ENCODE assay signal across 15 cellular contexts in the genomic region with DNA sequence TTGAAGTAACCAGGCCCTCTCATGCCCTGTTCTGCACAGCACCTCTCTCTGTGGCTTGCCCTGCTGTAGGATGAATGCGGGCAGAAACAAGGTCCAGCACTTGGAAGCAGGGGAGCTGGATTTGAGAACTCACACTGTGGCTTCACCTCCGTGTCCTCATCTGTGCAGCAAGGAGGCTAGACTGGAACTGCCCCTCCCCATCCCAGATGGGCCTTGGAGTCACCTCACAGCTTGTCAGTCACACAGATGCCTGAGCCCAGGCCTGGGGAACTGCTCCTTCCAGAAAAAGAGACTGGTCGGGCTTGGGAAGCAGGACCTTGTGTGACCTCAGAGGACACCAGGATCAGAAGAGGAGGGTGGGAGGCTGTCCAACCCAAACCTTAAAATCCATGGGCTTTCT.
DNase-seq lines count a peak whose midpoint lies in the region; ATAC-seq and TF ChIP-seq lines count a peak whose summit lies in the region.
"Had no signal": no experiment of that assay in that cellular context is flagged by ENCODE, and none has a peak within 500 bp of the region (broad histone marks: within the 10 kb centered on the region; RNA-seq: fewer than 3 reads in every experiment).

No MANE protein-coding gene starts in this region.

- H2BK120ac ChIP-seq in IMR-90 (ENCODE audit: low read depth, low read length) (no peak overlapping the region), neuronal stem cell (ENCODE audit: low read depth, low read length) (no peak overlapping the region)

- no peak for TF ChIP-seq RAD21 in IMR-90 (IDR thresholded peaks at IDR 0.05; ENCODE audit: low read length)
- TF ChIP-seq RAD21 in SK-N-SH (IDR thresholded peaks at IDR 0.05; ENCODE audit: low read length) = no peak

- H3K4me3 ChIP-seq in HEK293 (ENCODE audit: low read depth, low read length) (no peak overlapping the region), IMR-90 (ENCODE audit: insufficient read depth, low read depth, low read length) (no peak overlapping the region), neuronal stem cell (ENCODE audit: low read length in 2 of 2) (peak overlapping the region in 1 of 2 donors; percentile 36), SK-N-SH (ENCODE audit: low read depth in 2 of 2, low read length in 1 of 2) (no peak overlapping the region)
- H3K4me3 ChIP-seq: HAP-1 had no signal

- H3K18ac ChIP-seq in IMR-90 (ENCODE audit: low read depth, low read length) (no peak overlapping the region), neuronal stem cell (ENCODE audit: low read length) (peak overlapping the region; percentile 5)

- no peak overlapping the region for H2AK5ac ChIP-seq in IMR-90 (ENCODE audit: low read depth, low read length)
- H2AK5ac ChIP-seq in neuronal stem cell (ENCODE audit: low read depth, low read length) = no peak overlapping the region

- no peak overlapping the region for H3K56ac ChIP-seq in IMR-90 (ENCODE audit: extremely low read depth, insufficient read depth, low read length)

- intact Hi-C loops in IMR-90 (cut with micrococcal nuclease) = no loop called here

- TF ChIP-seq CTCF in HEK293 (tag by site-specific recombination; IDR thresholded peaks at IDR 0.05) (no peak), IMR-90 (conservative IDR thresholded peaks at IDR 0.05; ENCODE audit: low read depth, low read length) (no peak), SK-N-SH (IDR thresholded peaks at IDR 0.05) (no peak)

- H3K9ac ChIP-seq in IMR-90 (ENCODE audit: low read depth, low read length) (no peak overlapping the region), neuronal stem cell (ENCODE audit: low read depth, low read length, poor library complexity) (no peak overlapping the region), SK-N-SH (no peak overlapping the region)

- H2BK12ac ChIP-seq in neuronal stem cell (ENCODE audit: low read length) = no peak overlapping the region

- H3K23ac ChIP-seq in IMR-90 (ENCODE audit: low read depth, low read length) (no peak overlapping the region), neuronal stem cell (ENCODE audit: low read depth, low read length, poor library complexity) (no peak overlapping the region)

- H3K9me2 ChIP-seq in SK-N-SH = no peaks in the 10 kb centered on the region

- no peaks in the 10 kb centered on the region for H3K27me3 ChIP-seq in IMR-90 (ENCODE audit: control insufficient read depth, insufficient read depth, low read length)
- peaks cover 0 to 2% (median 0%) of the 10 kb centered on the region in 3 experiments for H3K27me3 ChIP-seq in neuronal stem cell (ENCODE audit: control insufficient read depth in 3 of 3, insufficient read depth in 3 of 3, low read depth in 1 of 3, low read length in 3 of 3)
- no peaks in the 10 kb centered on the region for H3K27me3 ChIP-seq in SK-N-SH (ENCODE audit: insufficient read depth)

- H3K36me3 ChIP-seq in HEK293 (ENCODE audit: control insufficient read depth in 2 of 2, insufficient read depth in 1 of 2, low read length in 2 of 2) (no peaks in the 10 kb centered on the region), IMR-90 (ENCODE audit: control insufficient read depth, insufficient read depth, low read length) (no peaks in the 10 kb centered on the region), neuronal stem cell (replicated peaks in 1 of 2; ENCODE audit: control insufficient read depth in 2 of 2, insufficient read depth in 2 of 2, low read length in 2 of 2) (no peaks in the 10 kb centered on the region), SK-N-SH (replicated peaks in 1 of 2; ENCODE audit: control insufficient read depth in 1 of 2, insufficient read depth in 2 of 2, low read length in 1 of 2) (no peaks in the 10 kb centered on the region)
- H3K36me3 ChIP-seq: HAP-1 had no signal

- WGBS in IMR-90 (ENCODE audit: extremely low coverage in 2 of 2, insufficient read length in 1 of 2), 2 experiments = 80% methylated on average over 1 of the region's 3 CpGs; no CpG with 5 or more reads in 1 of the 2 experiments
- WGBS in neuronal stem cell (ENCODE audit: extremely low coverage in 2 of 2, insufficient read length in 2 of 2, insufficient replicate concordance in 1 of 2), 2 donors = no CpG with 5 or more reads among the region's 3 CpGs
- WGBS in SK-N-SH (ENCODE audit: low lambda C conversion rate) = 25% methylated on average over 2 of the region's 3 CpGs

- no peaks in the 10 kb centered on the region for H3K9me3 ChIP-seq in HEK293 (ENCODE audit: control insufficient read depth, insufficient read depth, low read depth, low read length)
- no peaks in the 10 kb centered on the region for H3K9me3 ChIP-seq in IMR-90 (ENCODE audit: control insufficient read depth, insufficient read depth, low read length)
- H3K9me3 ChIP-seq in neuronal stem cell (replicated peaks in 1 of 2; ENCODE audit: control insufficient read depth in 2 of 2, insufficient read depth in 1 of 2, low read depth in 1 of 2, low read length in 2 of 2) = peaks cover 0 to 4% of the 10 kb centered on the region in 2 donors
- no peaks in the 10 kb centered on the region for H3K9me3 ChIP-seq in SK-N-SH
- H3K9me3 ChIP-seq: HAP-1 had no signal

- H4K91ac ChIP-seq in IMR-90 (ENCODE audit: insufficient read depth, low read depth, low read length) (no peak overlapping the region), neuronal stem cell (ENCODE audit: low read depth, low read length, poor library complexity) (no peak overlapping the region)

- H2BK20ac ChIP-seq in IMR-90 (ENCODE audit: low read depth, low read length) = no peak overlapping the region

- H3K79me1 ChIP-seq in IMR-90 (ENCODE audit: low read depth in 1 of 2, low read length in 2 of 2) (no peaks in the 10 kb centered on the region), neuronal stem cell (ENCODE audit: low read depth, low read length) (no peaks in the 10 kb centered on the region)

- POLR2A ChIA-PET in HEK293 (lab: Yijun Ruan, JAX) (no interaction called here), IMR-90 (lab: Charles Lee; ENCODE audit: unreplicated experiment) (no interaction called here), SK-N-SH (lab: Yijun Ruan, JAX) (no interaction called here)

- H4K5ac ChIP-seq in IMR-90 (ENCODE audit: low read depth, low read length) = no peak overlapping the region

- TF ChIP-seq EP300 in SK-N-SH (IDR thresholded peaks at IDR 0.05; ENCODE audit: borderline replicate concordance in 1 of 2, low read depth in 1 of 2, low read length in 1 of 2) = no peak

- H3K4ac ChIP-seq in IMR-90 (ENCODE audit: low read depth, low read length) (no peak overlapping the region), neuronal stem cell (ENCODE audit: low read length) (no peak overlapping the region)

- no peak for TF ChIP-seq POLR2A in IMR-90 (IDR thresholded peaks at IDR 0.05; ENCODE audit: low read depth, low read length)

- no peak overlapping the region for H2AK9ac ChIP-seq in IMR-90 (replicated peaks; ENCODE audit: low read depth, low read length, poor library complexity)

- ATAC-seq in IMR-90 (ENCODE audit: low read depth) = no peak
- ATAC-seq in HG03039 (IDR thresholded peaks at IDR 0.05; ENCODE audit: unreplicated experiment) = no peak

- no peaks in the 10 kb centered on the region for H4K20me1 ChIP-seq in IMR-90 (ENCODE audit: insufficient read depth, low read length)
- no peaks in the 10 kb centered on the region for H4K20me1 ChIP-seq in SK-N-SH (ENCODE audit: insufficient read depth)

- H3K27ac ChIP-seq in HEK293 (ENCODE audit: extremely low read depth, low read depth, low read length) = no peak overlapping the region
- H3K27ac ChIP-seq in IMR-90 (ENCODE audit: insufficient read depth, low read length) = no peak overlapping the region
- H3K27ac ChIP-seq in neuronal stem cell (replicated peaks; ENCODE audit: low read length) = no peak overlapping the region
- peak overlapping the region in 1 of 2 experiments; percentile 86; a peak in 1 of 4 replicates for H3K27ac ChIP-seq in SK-N-SH (ENCODE audit: low read depth in 2 of 2, low read length in 1 of 2)

- no TSS peak for BruUV-seq in IMR-90 (replicated peaks; lab: Mats Ljungman, UMichigan)

- no peak overlapping the region for H2BK15ac ChIP-seq in IMR-90 (ENCODE audit: low read depth, low read length)
- no peak overlapping the region for H2BK15ac ChIP-seq in neuronal stem cell (ENCODE audit: low read length)

- H3K9me1 ChIP-seq in IMR-90 (ENCODE audit: insufficient read depth, low read length) = no peaks in the 10 kb centered on the region

- no peaks in the 10 kb centered on the region for H3K79me2 ChIP-seq in SK-N-SH (ENCODE audit: insufficient read depth)

- no peak overlapping the region for H3K14ac ChIP-seq in IMR-90 (replicated peaks; ENCODE audit: low read depth, low read length)
- H3K14ac ChIP-seq in neuronal stem cell (ENCODE audit: low read length) = no peak overlapping the region

- in situ Hi-C loops in IMR-90 (cut with MboI; ENCODE audit: low sequenced_read_pairs) = no loop called here

- H4K8ac ChIP-seq in IMR-90 (ENCODE audit: low read depth in 2 of 2, low read length in 2 of 2) (no peak overlapping the region), neuronal stem cell (ENCODE audit: low read depth, low read length) (no peak overlapping the region)

- no peak overlapping the region for H3K4me2 ChIP-seq in IMR-90 (ENCODE audit: low read depth, low read length)
- no peak overlapping the region for H3K4me2 ChIP-seq in neuronal stem cell (ENCODE audit: insufficient read depth, low read length, poor library complexity, severe bottlenecking)
- no peak overlapping the region for H3K4me2 ChIP-seq in SK-N-SH

- DNase-seq in IMR-90 (no peak), neuronal stem cell (ENCODE audit: low spot score) (no peak), SK-N-SH (no peak)
- DNase-seq in effector CD4-positive, alpha-beta T cell = no peak
- DNase-seq: C1 segment of cervical spinal cord; Calu3; CD4-positive, alpha-beta memory T cell; COR-L47; DMS53; DMS79 treated with DMSO at 0.1 percent for 48 hours; GF-D8; GOT3 had no signal

- CTCF ChIA-PET in HEK293 (lab: Yijun Ruan, JAX) (no interaction called here), IMR-90 (lab: Yijun Ruan, JAX) (no interaction called here), SK-N-SH (lab: Yijun Ruan, JAX) (interaction anchor here (0.8 to 3.4 kb wide), 2 partner anchors 126 to 141 kb away, joined by 4 to 16 read pairs; no protein-coding TSS in a partner anchor)

- H2BK5ac ChIP-seq in IMR-90 (ENCODE audit: low read depth, low read length, poor library complexity, severe bottlenecking) (no peak overlapping the region), neuronal stem cell (ENCODE audit: low read length) (no peak overlapping the region)

- no peaks in the 10 kb centered on the region for H3F3A ChIP-seq in SK-N-SH (replicated peaks; ENCODE audit: insufficient read depth)

- peak overlapping the region; percentile 28 for H2AFZ ChIP-seq in IMR-90 (replicated peaks; ENCODE audit: low read length, poor library complexity)
- no peak overlapping the region for H2AFZ ChIP-seq in neuronal stem cell (ENCODE audit: low read length)
- H2AFZ ChIP-seq in SK-N-SH (ENCODE audit: low read depth) = no peak overlapping the region

- H3K4me1 ChIP-seq in HEK293 (ENCODE audit: control insufficient read depth, insufficient read depth, low read length) = no peaks in the 10 kb centered on the region
- H3K4me1 ChIP-seq in IMR-90 (ENCODE audit: control insufficient read depth, insufficient read depth, low read length) = no peaks in the 10 kb centered on the region
- H3K4me1 ChIP-seq in neuronal stem cell (ENCODE audit: control insufficient read depth in 2 of 2, insufficient read depth in 1 of 2, low read depth in 1 of 2, low read length in 2 of 2) = peaks cover 0 to 15% of the 10 kb centered on the region in 2 donors
- peaks cover 0 to 48% of the 10 kb centered on the region in 2 experiments; a peak in 2 of 4 replicates for H3K4me1 ChIP-seq in SK-N-SH (ENCODE audit: control insufficient read depth in 1 of 2, insufficient read depth in 2 of 2, low read depth in 1 of 2, low read length in 1 of 2)
- H3K4me1 ChIP-seq: HAP-1 had no signal

- dilution Hi-C loops in IMR-90 (cut with HindIII; ENCODE audit: low sequenced_read_pairs, unreplicated experiment) = no loop called here
